ENCODE assay signal across 8 cellular contexts in genomic region chr1:1304331-1305299, GRCh38. TPM values are rescaled to one million over a fixed set of nuclear protein-coding genes. Genes with fewer than 3 reads are reported as not detected.
A peak's percentile ranks its signal among the peaks of the same experiment; 100 is the strongest.
DNase-seq lines count a peak whose midpoint lies in the region; ATAC-seq and TF ChIP-seq lines count a peak whose summit lies in the region.

No MANE protein-coding gene starts in this region.

- H3K9me3 Mint-ChIP-seq in activated CD4-positive, alpha-beta T cell treated with anti-CD3 and anti-CD28 coated beads, Interleukin-2, amount 10 ng/mL, durations not matched to agents 24 days and 14 days: no peaks in the 10 kb centered on the region

- in situ Hi-C loops in GM13977 (cut with MboI; ENCODE audit: low pct_unique_long_range_greater_than_20kb, low sequenced_read_pairs, unreplicated experiment): no loop called here

- H3K27ac Mint-ChIP-seq in activated CD4-positive, alpha-beta T cell treated with anti-CD3 and anti-CD28 coated beads, Interleukin-2, amount 10 ng/mL, durations not matched to agents 24 days and 14 days: no peak overlapping the region

- no peak for ATAC-seq in esophagus mucosa

- H3K27me3 Mint-ChIP-seq in activated CD4-positive, alpha-beta T cell treated with anti-CD3 and anti-CD28 coated beads, Interleukin-2, amount 10 ng/mL, durations not matched to agents 24 days and 14 days: no peaks in the 10 kb centered on the region

- H3K36me3 Mint-ChIP-seq in activated CD4-positive, alpha-beta T cell treated with anti-CD3 and anti-CD28 coated beads, Interleukin-2, amount 10 ng/mL, durations not matched to agents 24 days and 14 days (ENCODE audit: low read depth): peaks cover 3% of the 10 kb centered on the region

- intact Hi-C loops in activated CD4-positive, alpha-beta T cell treated with anti-CD3 and anti-CD28 coated beads, Interleukin-2, amount 10 ng/mL, durations not matched to agents 24 days and 14 days (cut with micrococcal nuclease): loop anchor here (5.0 kb wide), 2 partner anchors 97 to 247 kb away; partner anchors contain the start of gene TNFRSF18

- H3K4me3 Mint-ChIP-seq in activated CD4-positive, alpha-beta T cell treated with anti-CD3 and anti-CD28 coated beads, Interleukin-2, amount 10 ng/mL, durations not matched to agents 24 days and 14 days: peak overlapping the region; percentile 88

- TF ChIP-seq CTCF in GM13977 (IDR thresholded peaks at IDR 0.05; ENCODE audit: extremely low read depth, insufficient read depth, missing control alignments): no peak

- H3K4me1 Mint-ChIP-seq in activated CD4-positive, alpha-beta T cell treated with anti-CD3 and anti-CD28 coated beads, Interleukin-2, amount 10 ng/mL, durations not matched to agents 24 days and 14 days: peaks cover 18% of the 10 kb centered on the region

- no peak for DNase-seq in activated CD4-positive, alpha-beta T cell treated with anti-CD3 and anti-CD28 coated beads, Interleukin-2, amount 10 ng/mL, durations not matched to agents 24 days and 14 days
- DNase-seq in activated CD4-positive, alpha-beta T cell treated with anti-CD3 and anti-CD28 coated beads, Interleukin-2, amount 50 U/mL, for 1 hour: no peak
- peak; percentile 99 for DNase-seq in NCI-H82 (lab: John Stamatoyannopoulos, UW)
- DNase-seq in cerebellar nuclear complex (lab: John Stamatoyannopoulos, UW): peak; percentile 48 to 77
- peak; percentile 71 for DNase-seq in kidney tubule cell (ENCODE audit: low spot score)
- DNase-seq in smooth muscle cell of the brain vasculature (ENCODE audit: low read depth, low spot score): peak; percentile 35
- no peak for DNase-seq in GM13977 (ENCODE audit: low spot score)

RNA-seq across cellular contexts. Expression of gene ACAP3, which starts 3.1 kb away (rescaled TPM):
- total RNA-seq in activated CD4-positive, alpha-beta T cell treated with anti-CD3 and anti-CD28 coated beads, Interleukin-2, amount 10 ng/mL, durations not matched to agents 24 days and 14 days: 54.1 and 55.7 TPM in 2 replicates
- total RNA-seq in esophagus mucosa: 35.3 TPM

RNA-seq across cellular contexts. Expression of gene PUSL1, which starts 3.8 kb away (rescaled TPM):
- total RNA-seq in activated CD4-positive, alpha-beta T cell treated with anti-CD3 and anti-CD28 coated beads, Interleukin-2, amount 10 ng/mL, durations not matched to agents 24 days and 14 days: 33.4 and 35.2 TPM in 2 replicates
- total RNA-seq in esophagus mucosa: 23.0 TPM

RNA-seq across cellular contexts. Expression of gene INTS11, which starts 19.8 kb away (rescaled TPM):
- 145 TPM in 2 replicates for total RNA-seq in activated CD4-positive, alpha-beta T cell treated with anti-CD3 and anti-CD28 coated beads, Interleukin-2, amount 10 ng/mL, durations not matched to agents 24 days and 14 days
- 54.0 TPM for total RNA-seq in esophagus mucosa

RNA-seq across cellular contexts. Expression of gene CPTP, which starts 20.0 kb away (rescaled TPM):
- total RNA-seq in activated CD4-positive, alpha-beta T cell treated with anti-CD3 and anti-CD28 coated beads, Interleukin-2, amount 10 ng/mL, durations not matched to agents 24 days and 14 days: 11.5 and 12.3 TPM in 2 replicates
- 25.1 TPM for total RNA-seq in esophagus mucosa

RNA-seq across cellular contexts. Expression of gene SCNN1D, which starts 24.4 kb away (rescaled TPM):
- 3.1 and 3.2 TPM in 2 replicates for total RNA-seq in activated CD4-positive, alpha-beta T cell treated with anti-CD3 and anti-CD28 coated beads, Interleukin-2, amount 10 ng/mL, durations not matched to agents 24 days and 14 days
- total RNA-seq in esophagus mucosa: 2.8 TPM

Comparison
In these comparisons a context has a peak if more than half of its experiments do, and no peak if none do; other contexts are left out.
1. DNase-seq: peak in NCI-H82 (single experiment), cerebellar nuclear complex (2 of 2), kidney tubule cell (single experiment) and smooth muscle cell of the brain vasculature (single experiment); none in activated CD4-positive, alpha-beta T cell treated with anti-CD3 and anti-CD28 coated beads, Interleukin-2, amount 10 ng/mL, durations not matched to agents 24 days and 14 days (single experiment), activated CD4-positive, alpha-beta T cell treated with anti-CD3 and anti-CD28 coated beads, Interleukin-2, amount 50 U/mL, for 1 hour (single experiment) and GM13977 (single experiment).